In the genomic region with DNA sequence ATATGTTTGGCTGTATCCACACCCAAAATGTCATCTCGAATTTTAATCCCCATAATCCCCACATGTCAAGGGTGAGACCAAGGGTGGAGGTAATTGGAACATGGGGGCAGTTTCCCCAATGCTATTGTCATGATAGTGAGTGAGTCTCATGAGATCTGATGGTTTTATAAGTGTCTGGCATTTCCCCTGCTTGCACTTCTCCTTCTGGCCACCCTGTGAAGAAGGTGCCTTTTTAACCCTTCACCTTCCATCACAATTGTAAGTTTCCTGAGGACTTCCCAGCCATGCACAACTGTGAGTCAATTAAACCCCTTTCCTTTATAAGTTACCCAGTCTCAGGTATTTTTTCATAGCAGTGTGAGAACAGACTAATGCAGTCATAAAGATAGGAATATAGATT, we compare ENCODE assay signal across 2 cellular contexts.
TF ChIP-seq lines count a peak whose summit lies in the region.

No MANE protein-coding gene starts in this region.

TF ChIP-seq in WTC11, 78 proteins besides CTCF, POLR2A, EP300 and RAD21 (continued from another document):
- TF ChIP-seq STAT6 (CRISPR knock-in tag; conservative IDR thresholded peaks at IDR 0.05; ENCODE audit: low read depth) = no peak
- no peak for TF ChIP-seq ESRRA (CRISPR knock-in tag; IDR thresholded peaks at IDR 0.05; ENCODE audit: borderline replicate concordance)
- no peak for TF ChIP-seq HMGXB4 (CRISPR knock-in tag; IDR thresholded peaks at IDR 0.05)

TF ChIP-seq in HEK293T, 16 proteins besides CTCF, POLR2A, EP300 and RAD21 (continued from another document):
- no peak for TF ChIP-seq NFRKB (IDR thresholded peaks at IDR 0.05)
- no peak for TF ChIP-seq CTBP1 (IDR thresholded peaks at IDR 0.05; ENCODE audit: borderline replicate concordance)
- TF ChIP-seq SUZ12 (IDR thresholded peaks at IDR 0.05) = no peak
- no peak for TF ChIP-seq FOXA1 (IDR thresholded peaks at IDR 0.05)
- TF ChIP-seq ARNT (IDR thresholded peaks at IDR 0.05) = no peak
- no peak for TF ChIP-seq LEF1 (IDR thresholded peaks at IDR 0.05; ENCODE audit: borderline replicate concordance)
- no peak for TF ChIP-seq FOXK2 (IDR thresholded peaks at IDR 0.05)
- TF ChIP-seq FOXM1 (IDR thresholded peaks at IDR 0.05; ENCODE audit: borderline replicate concordance) = no peak
- TF ChIP-seq ELF4 (IDR thresholded peaks at IDR 0.05) = no peak
- no peak for TF ChIP-seq L3MBTL2 (conservative IDR thresholded peaks at IDR 0.05)
- TF ChIP-seq HDGF (IDR thresholded peaks at IDR 0.05; ENCODE audit: borderline replicate concordance) = no peak
- TF ChIP-seq ZNF384 (IDR thresholded peaks at IDR 0.05) = no peak
- TF ChIP-seq SP1 (IDR thresholded peaks at IDR 0.05) = no peak
